Comparison of ENCODE assay signal across 12 cellular contexts in the genomic region with DNA sequence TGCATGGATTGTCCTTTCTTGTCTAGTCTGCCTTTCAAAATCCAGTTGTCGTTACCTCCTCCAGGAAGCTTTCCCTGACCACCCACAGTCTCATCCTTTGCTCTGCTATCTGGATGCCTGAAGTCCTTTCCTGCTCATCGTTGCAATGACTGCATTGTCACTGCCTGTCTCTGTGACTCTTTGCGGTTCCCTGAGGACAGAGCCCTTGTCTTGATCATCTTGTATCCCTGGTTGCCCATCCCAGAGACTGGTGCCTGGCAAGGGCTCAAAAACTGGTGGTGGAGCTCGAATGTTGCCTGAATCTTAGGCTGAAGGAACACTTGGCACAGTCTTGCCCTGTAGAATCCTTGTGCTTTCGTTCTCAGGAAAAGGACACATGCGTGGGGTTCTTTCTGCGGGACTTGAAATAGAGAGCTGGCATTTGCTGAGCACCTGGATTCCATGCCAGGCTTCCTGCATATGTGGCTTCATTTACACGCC. TPM values are rescaled to one million over a fixed set of nuclear protein-coding genes. Genes with fewer than 3 reads are reported as not detected.
A peak's percentile ranks its signal among the peaks of the same experiment; 100 is the strongest.
DNase-seq lines count a peak whose midpoint lies in the region; ATAC-seq and TF ChIP-seq lines count a peak whose summit lies in the region.
"Had no signal": no experiment of that assay in that cellular context is flagged by ENCODE, and none has a peak within 500 bp of the region (broad histone marks: within the 10 kb centered on the region; RNA-seq: fewer than 3 reads in every experiment).

No MANE protein-coding gene starts in this region.

- DNase-seq in heart left ventricle: peak in 1 of 5 donors; percentile 13
- no peak for DNase-seq in left ventricle myocardium superior
- DNase-seq in hepatocyte (ENCODE audit: low spot score): no peak
- peak; percentile 40 for DNase-seq in posterior vena cava (ENCODE audit: low spot score)
- no peak for DNase-seq in uterus
- DNase-seq in NCI-H1436 treated with DMSO at 0.1 percent for 48 hours (lab: John Stamatoyannopoulos, UW): no peak
- DNase-seq in NCI-H1694 treated with DMSO at 0.1 percent for 48 hours (lab: John Stamatoyannopoulos, UW): no peak
- DNase-seq in GF-D8 (lab: John Stamatoyannopoulos, UW): no peak
- DNase-seq: Caco-2, NCI-H1092, SHP77 had no signal

- H3K9me3 ChIP-seq in heart left ventricle: no peaks in the 10 kb centered on the region
- no peaks in the 10 kb centered on the region for H3K9me3 ChIP-seq in hepatocyte (ENCODE audit: low read depth)
- H3K9me3 ChIP-seq in uterus: no peaks in the 10 kb centered on the region
- H3K9me3 ChIP-seq: Caco-2 had no signal

- no peak for TF ChIP-seq CTCF in heart left ventricle (IDR thresholded peaks at IDR 0.05)
- TF ChIP-seq CTCF in hepatocyte (IDR thresholded peaks at IDR 0.05; ENCODE audit: poor library complexity): no peak
- no peak for TF ChIP-seq CTCF in uterus (IDR thresholded peaks at IDR 0.05)

- ATAC-seq in heart left ventricle (no peak), left ventricle myocardium superior (no peak)
- ATAC-seq: activated naive CD4-positive, alpha-beta T cell treated with anti-CD3 and anti-CD28 coated beads, Interleukin-2, amount 50 U/mL, for 72 hours had no signal

- 28 to 48% (median 34%) methylated on average over 7 to 8 of the region's 8 CpGs for WGBS in heart left ventricle, 4 donors
- WGBS in hepatocyte (ENCODE audit: low lambda C conversion rate, missing lambda C conversion rate): 84% methylated on average over 8 of the region's 8 CpGs

- no peaks in the 10 kb centered on the region for H3K79me2 ChIP-seq in hepatocyte

- H3K4me2 ChIP-seq in hepatocyte: peak overlapping the region; percentile 97

- H3K4me3 ChIP-seq in heart left ventricle (peak overlapping the region; percentile 10 to 98 (median 88)), hepatocyte (no peak overlapping the region), uterus (peak overlapping the region; percentile 79 to 92)

- TF ChIP-seq POLR2A in heart left ventricle (IDR thresholded peaks at IDR 0.05): no peak
- TF ChIP-seq POLR2A in uterus (IDR thresholded peaks at IDR 0.05): no peak

- intact Hi-C loops in heart left ventricle (cut with DNase I) (loop anchor here (1.0 to 10.0 kb wide), 14 partner anchors 41 to 166 kb away; no protein-coding TSS in a partner anchor), left ventricle myocardium superior (cut with micrococcal nuclease) (loop anchor here (10.0 kb wide), 1 partner anchor 51 kb away; no protein-coding TSS in a partner anchor), posterior vena cava (cut with DNase I) (loop anchor here (5.0 to 10.0 kb wide), 4 partner anchors 51 to 161 kb away; no protein-coding TSS in a partner anchor), uterus (cut with DNase I; ENCODE audit: low total_unique reads) (loop anchor here (10.0 kb wide), 1 partner anchor 79 kb away; no protein-coding TSS in a partner anchor)

- peak overlapping the region; percentile 93 to 99 (median 98) for H3K27ac ChIP-seq in heart left ventricle
- H3K27ac ChIP-seq in hepatocyte: no peak overlapping the region
- peak overlapping the region; percentile 85 to 98 for H3K27ac ChIP-seq in uterus

- H3K4me1 ChIP-seq in heart left ventricle: peaks cover 4 to 75% (median 49%) of the 10 kb centered on the region in 12 donors
- H3K4me1 ChIP-seq in hepatocyte (ENCODE audit: insufficient read depth): peaks cover 19% of the 10 kb centered on the region
- peaks cover 4 to 28% of the 10 kb centered on the region in 2 donors for H3K4me1 ChIP-seq in uterus

- H4K20me1 ChIP-seq in hepatocyte (ENCODE audit: insufficient read depth, poor library complexity, severe bottlenecking): no peaks in the 10 kb centered on the region

- H3K9me2 ChIP-seq in hepatocyte (replicated peaks; ENCODE audit: insufficient read depth): no peaks in the 10 kb centered on the region

- H2AFZ ChIP-seq in hepatocyte: no peak overlapping the region

- H3K36me3 ChIP-seq in heart left ventricle (peaks cover 0 to 28% (median 10%) of the 10 kb centered on the region in 9 donors), hepatocyte (replicated peaks; ENCODE audit: insufficient read depth, low read depth) (no peaks in the 10 kb centered on the region), uterus (no peaks in the 10 kb centered on the region)

- peaks cover 0 to 11% (median 0%) of the 10 kb centered on the region in 9 donors for H3K27me3 ChIP-seq in heart left ventricle
- H3K27me3 ChIP-seq in hepatocyte: peaks cover 2% of the 10 kb centered on the region
- no peaks in the 10 kb centered on the region for H3K27me3 ChIP-seq in uterus

RNA-seq across cellular contexts. Expression of a gene that starts 2.4 kb away (rescaled TPM):
- total RNA-seq in heart left ventricle (10 to 100 TPM; 16.1 to 47.1 (median 25.8) TPM), left ventricle myocardium superior (32.0 TPM), hepatocyte (3.9 and 5.8 TPM in 2 replicates), posterior vena cava (10 to 100 TPM; 32.9 to 38.6 TPM), uterus (100 to 1,000 TPM in 1 of 4 donors, 10 to 100 TPM in 3; 51.1 to 136 (median 74.1) TPM)
- polyA plus RNA-seq in heart left ventricle (10 to 100 TPM; 11.8 to 37.9 TPM), hepatocyte (0.65 and 1.00 TPM in 2 replicates)
